8 cellular contexts compared by ENCODE assay signal in genomic region chr7:6825236-6826125, GRCh38. TPM values are rescaled to one million over a fixed set of nuclear protein-coding genes. Genes with fewer than 3 reads are reported as not detected.
A peak's percentile ranks its signal among the peaks of the same experiment; 100 is the strongest.
DNase-seq lines count a peak whose midpoint lies in the region; ATAC-seq, FAIRE-seq and TF ChIP-seq lines count a peak whose summit lies in the region.
"Not testable (repeated sequence)": the region's sequence is repeated elsewhere in the genome, so short reads cannot be mapped to it uniquely, and the experiment has no call there.

No MANE protein-coding gene starts in this region.

- not testable (repeated sequence) for DNase-seq in A549 (ENCODE audit: low read depth in 1 of 2, low spot score in 1 of 2); H7; SK-N-MC (ENCODE audit: low read depth, low spot score); K562 (ENCODE audit: extremely low read depth in 1 of 4, low spot score in 3 of 4); left ventricle myocardium superior

- not testable (repeated sequence) for BruUV-seq in K562 (replicated peaks; lab: Mats Ljungman, UMichigan)

- H3K9me3 ChIP-seq in A549; SK-N-MC (ENCODE audit: low read depth, low read length); K562 (replicated peaks; ENCODE audit: control insufficient read depth, insufficient read depth, low read depth, low read length); parathyroid adenoma (ENCODE audit: control insufficient read depth, low read length): not testable (repeated sequence)

- intact Hi-C loops in K562 (cut with micrococcal nuclease); left ventricle myocardium superior (cut with micrococcal nuclease): not testable (repeated sequence)

- not testable (repeated sequence) for H2AFZ ChIP-seq in K562 (ENCODE audit: low read depth, low read length); parathyroid adenoma

- not testable (repeated sequence) for TF ChIP-seq RAD21 in A549 (conservative IDR thresholded peaks at IDR 0.05 in 1 of 2, IDR thresholded peaks at IDR 0.05 in 1 of 2); K562 (CRISPR knock-in tag; conservative IDR thresholded peaks at IDR 0.05 in 1 of 2, IDR thresholded peaks at IDR 0.05 in 1 of 2)

- H3K4me3 ChIP-seq in A549 (peak overlapping the region; percentile 82), H7 (ENCODE audit: insufficient read depth, low read depth, low read length) (peak overlapping the region; percentile 20), SK-N-MC (peak overlapping the region; percentile 76), K562 (peak overlapping the region; percentile 45), parathyroid adenoma (ENCODE audit: low read depth, low read length) (peak overlapping the region; percentile 69)

- peak overlapping the region; percentile 87 to 89; a peak in 5 of 6 replicates for H3K27ac ChIP-seq in A549
- H3K27ac ChIP-seq in SK-N-MC; K562 (ENCODE audit: extremely low read depth, low read depth, low read length); parathyroid adenoma: not testable (repeated sequence)

- H3K36me3 ChIP-seq in H7 (replicated peaks; ENCODE audit: control insufficient read depth, insufficient read depth, low read length); SK-N-MC (ENCODE audit: insufficient read depth, low read length); K562 (ENCODE audit: control insufficient read depth, insufficient read depth, low read length); parathyroid adenoma (ENCODE audit: control insufficient read depth, insufficient read depth, low read length): not testable (repeated sequence)

- 58% methylated on average over 7 of the region's 42 CpGs for WGBS in A549 (ENCODE audit: missing lambda C conversion rate)
- WGBS in K562 (ENCODE audit: insufficient coverage, low coverage, missing lambda C conversion rate), result 0% methylated on average over 3 of the region's 42 CpGs

- not testable (repeated sequence) for H3K9me1 ChIP-seq in K562 (ENCODE audit: control insufficient read depth, insufficient read depth, low read length)

- not testable (repeated sequence) for H4K20me1 ChIP-seq in K562 (replicated peaks; ENCODE audit: control insufficient read depth, insufficient read depth, low read length)

- ATAC-seq in A549 (peak; percentile 78 to 84), GM18867 (IDR thresholded peaks at IDR 0.05; ENCODE audit: unreplicated experiment) (peak; percentile 53), HG03342 (IDR thresholded peaks at IDR 0.05; ENCODE audit: unreplicated experiment) (peak; percentile 1), K562 (peak; percentile 22), left ventricle myocardium superior (peak; percentile 25)

- H3K9ac ChIP-seq in SK-N-MC (ENCODE audit: insufficient read length); K562 (ENCODE audit: insufficient read depth in 1 of 2, low read depth in 2 of 2, low read length in 2 of 2); parathyroid adenoma: not testable (repeated sequence)

- peak overlapping the region; percentile 72 for H3K4me2 ChIP-seq in A549
- H3K4me2 ChIP-seq in K562 (ENCODE audit: insufficient read depth, low read length); parathyroid adenoma (ENCODE audit: low read length): not testable (repeated sequence)

- in situ Hi-C loops in K562 (cut with MboI), result not testable (repeated sequence)

- H3K27me3 ChIP-seq in H7 (ENCODE audit: control insufficient read depth, insufficient read depth, low read length); K562 (ENCODE audit: control insufficient read depth in 2 of 2, insufficient read depth in 2 of 2, low read length in 2 of 2); parathyroid adenoma (ENCODE audit: control insufficient read depth, insufficient read depth, low read length): not testable (repeated sequence)

- TF ChIP-seq CTCF in A549 (IDR thresholded peaks at IDR 0.05); K562 (IDR thresholded peaks at IDR 0.05 in 2 of 3, conservative IDR thresholded peaks at IDR 0.05 in 1 of 3; ENCODE audit: insufficient read depth in 2 of 3, low read depth in 1 of 3, low read length in 3 of 3); parathyroid adenoma (IDR thresholded peaks at IDR 0.05): not testable (repeated sequence)

- not testable (repeated sequence) for H3K79me2 ChIP-seq in K562 (ENCODE audit: control insufficient read depth, insufficient read depth, low read length); parathyroid adenoma

- not testable (repeated sequence) for TF ChIP-seq EP300 in A549 (IDR thresholded peaks at IDR 0.05); K562 (IDR thresholded peaks at IDR 0.05; ENCODE audit: low read length)

- CTCF ChIA-PET in A549 (lab: Yijun Ruan, JAX), result interaction anchor here (0.8 kb wide), 1 partner anchor 236 kb away, joined by 4 read pairs; the partner anchor contains the start of gene INTS15
- CTCF ChIA-PET in K562 (lab: Yijun Ruan, JAX; ENCODE audit: low intra/inter-chr PET ratio), result not testable (repeated sequence)

- TF ChIP-seq POLR2A in A549 (IDR thresholded peaks at IDR 0.05; ENCODE audit: low read length); K562 (conservative IDR thresholded peaks at IDR 0.05): not testable (repeated sequence)

- POLR2A ChIA-PET in A549 (lab: Yijun Ruan, JAX); K562 (lab: Yijun Ruan, JAX): not testable (repeated sequence)

- not testable (repeated sequence) for H3K4me1 ChIP-seq in A549; K562 (replicated peaks in 1 of 2; ENCODE audit: control insufficient read depth in 2 of 2, insufficient read depth in 2 of 2, low read length in 2 of 2); parathyroid adenoma

- FAIRE-seq in A549 (lab: Jason Lieb, UNC); K562 (lab: Jason Lieb, UNC): not testable (repeated sequence)

TF ChIP-seq in K562, 482 proteins besides CTCF, POLR2A, EP300 and RAD21:
- peak; percentile 38; the same call in 1 of the 2 replicates for TF ChIP-seq ZNF121 (CRISPR knock-in tag; conservative IDR thresholded peaks at IDR 0.05)

RNA-seq across cellular contexts. Expression of gene CCZ1B, which starts 0.6 kb away (rescaled TPM):
- polyA plus RNA-seq in A549 (2011; rRNA removed), result 39.5 and 68.6 TPM in 2 replicates
- polyA plus RNA-seq in A549 (2012; cell fraction: cytosol; rRNA removed), result 10.1 and 10.5 TPM in 2 replicates
- polyA plus RNA-seq in A549 (2012; cell fraction: nucleus; rRNA removed), result 6.0 and 12.1 TPM in 2 replicates
- 36.9 to 41.3 TPM (median 38.0 TPM) in 3 replicates for polyA plus RNA-seq in A549 (2017; fragmentation: RNase III; extraction: RNeasy Plus Mini Kit Qiagen cat#74134 plus additional on column Dnase treatment)
- polyA minus RNA-seq in A549 (2011; rRNA and poly(A)+ RNA removed), result 21.1 and 26.3 TPM in 2 replicates
- 40.3 and 40.5 TPM in 2 replicates for total RNA-seq in H7 (2014; rRNA removed; shearing (Covaris generic))
- 62.0 and 146 TPM in 2 replicates for total RNA-seq in K562 (2011; cell fraction: chromatin; rRNA removed; ENCODE audit: low replicate concordance)
- 30.0 and 31.6 TPM in 2 replicates for total RNA-seq in K562 (2011; cell fraction: nucleolus; rRNA removed)
- 48.5 and 49.4 TPM in 2 replicates for total RNA-seq in K562 (2011; cell fraction: nucleoplasm; rRNA removed)
- total RNA-seq in K562 (2014; rRNA removed), result 27.8 and 39.4 TPM in 2 replicates
- total RNA-seq in K562 (2014; rRNA removed; fragmentation: Illumina TruSeq; extraction: Trizol), result 57.5 and 61.9 TPM in 2 replicates
- 68.7 and 78.5 TPM in 2 replicates for total RNA-seq in K562 (2015; rRNA removed; fragmentation: Illumina TruSeq; extraction: Trizol)
- total RNA-seq in K562 (2021), result 34.0 and 34.8 TPM in 2 replicates
- polyA plus RNA-seq in K562 (2011; rRNA removed), result 24.9 and 36.8 TPM in 2 replicates
- polyA plus RNA-seq in K562 (2011; cell fraction: cytosol; rRNA removed), result 4.9 and 10.3 TPM in 2 replicates
- polyA plus RNA-seq in K562 (2011; cell fraction: nucleus; rRNA removed), result 14.5 and 24.5 TPM in 2 replicates
- polyA plus RNA-seq in K562 (2012), result 46.4 and 75.0 TPM in 2 replicates
- polyA plus RNA-seq in K562 (2014; fragmentation: Illumina TruSeq; extraction: Trizol), result 66.0 and 73.9 TPM in 2 replicates
- 10 to 100 TPM in 1 of 2 experiments, 1 to 10 TPM in 1; 8.1 to 11.2 TPM for polyA plus RNA-seq in K562 (2014; fragmentation: Nextera tagmentation; extraction: Ambion mirVana)
- 26.9 and 34.1 TPM in 2 replicates for polyA plus RNA-seq in K562 (2014; rRNA removed)
- 41.0 and 53.4 TPM in 2 replicates for polyA minus RNA-seq in K562 (2011; rRNA and poly(A)+ RNA removed)
- 15.4 and 26.9 TPM in 2 replicates for polyA minus RNA-seq in K562 (2011; cell fraction: cytosol; rRNA and poly(A)+ RNA removed)
- polyA minus RNA-seq in K562 (2011; cell fraction: nucleus; rRNA and poly(A)+ RNA removed), result 14.8 and 18.2 TPM in 2 replicates
- 23.8 TPM for total RNA-seq in left ventricle myocardium superior

Comparison
In these comparisons a context has a peak if more than half of its experiments do, and no peak if none do; other contexts are left out.
1. ATAC-seq: peak in every context shown above with its lines; median percentile 81 in A549; 53 in GM18867; 25 in left ventricle myocardium superior; 22 in K562; 1 in HG03342.
2. H3K4me3 ChIP-seq: peak in every context shown above with its lines; median percentile 82 in A549; 76 in SK-N-MC; 69 in parathyroid adenoma; 45 in K562; 20 in H7.